Comparison of ENCODE assay signal across 1 cellular context in the genomic region with DNA sequence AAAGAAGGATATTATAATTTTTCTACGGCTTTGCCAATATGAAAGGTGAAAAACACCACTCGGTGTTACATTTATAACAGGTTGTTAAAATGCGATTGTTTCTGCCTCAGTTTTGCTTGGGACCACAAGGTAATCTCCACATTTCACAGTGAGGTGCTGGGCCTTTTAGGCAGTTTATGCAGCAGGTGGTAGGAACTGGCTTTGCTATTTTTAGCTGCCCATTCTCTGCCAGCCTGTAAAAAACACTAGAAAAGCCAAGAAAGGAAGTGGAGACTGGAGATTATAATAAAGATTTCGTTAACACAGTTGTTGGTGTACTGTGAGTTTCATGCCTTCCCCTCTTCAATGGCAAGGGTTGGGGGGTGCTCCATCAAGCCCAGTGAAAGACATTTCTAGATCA.
TF ChIP-seq lines count a peak whose summit lies in the region.

No MANE protein-coding gene starts in this region.

TF ChIP-seq in GM23338, 12 proteins besides CTCF, POLR2A, EP300 and RAD21 (continued from another document):
- TF ChIP-seq, protein P1, sequence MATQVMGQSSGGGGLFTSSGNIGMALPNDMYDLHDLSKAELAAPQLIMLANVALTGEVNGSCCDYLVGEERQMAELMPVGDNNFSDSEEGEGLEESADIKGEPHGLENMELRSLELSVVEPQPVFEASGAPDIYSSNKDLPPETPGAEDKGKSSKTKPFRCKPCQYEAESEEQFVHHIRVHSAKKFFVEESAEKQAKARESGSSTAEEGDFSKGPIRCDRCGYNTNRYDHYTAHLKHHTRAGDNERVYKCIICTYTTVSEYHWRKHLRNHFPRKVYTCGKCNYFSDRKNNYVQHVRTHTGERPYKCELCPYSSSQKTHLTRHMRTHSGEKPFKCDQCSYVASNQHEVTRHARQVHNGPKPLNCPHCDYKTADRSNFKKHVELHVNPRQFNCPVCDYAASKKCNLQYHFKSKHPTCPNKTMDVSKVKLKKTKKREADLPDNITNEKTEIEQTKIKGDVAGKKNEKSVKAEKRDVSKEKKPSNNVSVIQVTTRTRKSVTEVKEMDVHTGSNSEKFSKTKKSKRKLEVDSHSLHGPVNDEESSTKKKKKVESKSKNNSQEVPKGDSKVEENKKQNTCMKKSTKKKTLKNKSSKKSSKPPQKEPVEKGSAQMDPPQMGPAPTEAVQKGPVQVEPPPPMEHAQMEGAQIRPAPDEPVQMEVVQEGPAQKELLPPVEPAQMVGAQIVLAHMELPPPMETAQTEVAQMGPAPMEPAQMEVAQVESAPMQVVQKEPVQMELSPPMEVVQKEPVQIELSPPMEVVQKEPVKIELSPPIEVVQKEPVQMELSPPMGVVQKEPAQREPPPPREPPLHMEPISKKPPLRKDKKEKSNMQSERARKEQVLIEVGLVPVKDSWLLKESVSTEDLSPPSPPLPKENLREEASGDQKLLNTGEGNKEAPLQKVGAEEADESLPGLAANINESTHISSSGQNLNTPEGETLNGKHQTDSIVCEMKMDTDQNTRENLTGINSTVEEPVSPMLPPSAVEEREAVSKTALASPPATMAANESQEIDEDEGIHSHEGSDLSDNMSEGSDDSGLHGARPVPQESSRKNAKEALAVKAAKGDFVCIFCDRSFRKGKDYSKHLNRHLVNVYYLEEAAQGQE (IDR thresholded peaks at IDR 0.05; ENCODE audit: unreplicated experiment): no peak
- TF ChIP-seq CREB1 (CRISPR knock-in tag; IDR thresholded peaks at IDR 0.05; ENCODE audit: low read depth): no peak
